In the genomic region with DNA sequence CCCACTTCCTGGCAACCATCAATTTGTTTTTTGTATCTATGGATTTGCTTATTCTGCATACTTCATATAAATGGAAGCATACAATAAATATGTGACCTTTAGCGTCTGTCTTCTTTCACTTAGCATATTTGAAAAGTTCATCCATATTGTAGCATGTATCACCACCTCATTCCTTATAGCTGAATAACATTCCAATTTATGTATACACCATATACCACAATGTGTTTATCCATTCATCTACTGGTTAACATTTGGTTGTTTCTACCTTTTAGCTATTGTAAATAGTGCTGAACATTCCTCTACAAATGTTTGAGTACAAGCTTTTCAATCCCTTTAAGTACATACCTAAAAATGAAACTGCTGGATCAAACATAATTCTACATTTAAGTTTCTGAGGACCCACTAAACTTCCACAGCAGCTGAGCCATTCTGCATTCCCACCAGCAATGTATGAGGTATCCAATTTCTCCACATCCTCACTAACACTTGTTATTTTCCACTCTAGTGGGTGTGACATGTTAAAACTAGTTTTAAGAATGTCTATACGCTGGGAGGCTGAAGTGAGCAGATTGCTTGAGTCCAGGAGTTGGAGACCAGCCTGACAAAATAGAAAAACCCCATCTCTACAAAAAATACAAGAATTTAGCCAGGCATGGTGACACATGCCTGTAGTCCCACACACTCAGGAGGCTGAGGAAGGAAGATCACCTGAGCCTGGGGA, we compare ENCODE assay signal across 11 cellular contexts. TPM values are rescaled to one million over a fixed set of nuclear protein-coding genes. Genes with fewer than 3 reads are reported as not detected.
A peak's percentile ranks its signal among the peaks of the same experiment; 100 is the strongest.
DNase-seq lines count a peak whose midpoint lies in the region; ATAC-seq, FAIRE-seq and TF ChIP-seq lines count a peak whose summit lies in the region.
"Had no signal": no experiment of that assay in that cellular context is flagged by ENCODE, and none has a peak within 500 bp of the region (broad histone marks: within the 10 kb centered on the region; RNA-seq: fewer than 3 reads in every experiment).

No MANE protein-coding gene starts in this region.

- H3K4me3 ChIP-seq in brain microvascular endothelial cell (ENCODE audit: low read depth, low read length) (no peak overlapping the region), gastroesophageal sphincter (no peak overlapping the region)

- no peaks in the 10 kb centered on the region for H3K27me3 ChIP-seq in brain microvascular endothelial cell (replicated peaks)
- H3K27me3 ChIP-seq in gastroesophageal sphincter: no peaks in the 10 kb centered on the region

- in situ Hi-C loops in brain microvascular endothelial cell (cut with HindIII; ENCODE audit: low pct_ligation_motif_present, low sequenced_read_pairs): no loop called here

- no peaks in the 10 kb centered on the region for H3K9me3 Mint-ChIP-seq in nephron progenitor cell
- H3K9me3 Mint-ChIP-seq: CD14-positive monocyte had no signal

- H3K36me3 Mint-ChIP-seq in nephron progenitor cell (ENCODE audit: low read depth): peaks cover 15% of the 10 kb centered on the region

- 68 to 74% methylated on average over 2 of the region's 2 CpGs for WGBS in gastroesophageal sphincter (ENCODE audit: low coverage in 1 of 2), 2 donors

- H3K9me3 ChIP-seq in gastroesophageal sphincter: no peaks in the 10 kb centered on the region

- peaks cover 3% of the 10 kb centered on the region for H3K27me3 Mint-ChIP-seq in nephron progenitor cell (ENCODE audit: low read depth, poor library complexity)

- H3K36me3 ChIP-seq in brain microvascular endothelial cell (replicated peaks) (no peaks in the 10 kb centered on the region), gastroesophageal sphincter (no peaks in the 10 kb centered on the region)

- peaks cover 0 to 49% (median 4%) of the 10 kb centered on the region in 3 donors for H3K4me1 ChIP-seq in gastroesophageal sphincter

- H3K4me1 Mint-ChIP-seq in nephron progenitor cell: peaks cover 21% of the 10 kb centered on the region

- H3K27ac ChIP-seq in brain microvascular endothelial cell (peak overlapping the region; percentile 62), gastroesophageal sphincter (no peak overlapping the region)

- TF ChIP-seq POLR2A in gastroesophageal sphincter (IDR thresholded peaks at IDR 0.05): no peak

- DNase-seq in DMS 273 treated with DMSO at 0.1 percent for 48 hours (lab: John Stamatoyannopoulos, UW) (peak; percentile 78), NCI-H1694 (lab: John Stamatoyannopoulos, UW) (peak; percentile 9), brain microvascular endothelial cell (peak; percentile 44), nephron progenitor cell (no peak), NCI-H2227 (lab: John Stamatoyannopoulos, UW; ENCODE audit: unreplicated experiment) (no peak), frontal cortex (ENCODE audit: low spot score in 2 of 2) (no peak)
- DNase-seq: activated gamma-delta T cell, NCI-H526 treated with DMSO at 0.1 percent for 48 hours had no signal

- FAIRE-seq in frontal cortex (lab: Jason Lieb, UNC): no peak

- H3K4me3 Mint-ChIP-seq in nephron progenitor cell: no peak overlapping the region
- H3K4me3 Mint-ChIP-seq: CD14-positive monocyte had no signal

- ATAC-seq in GM19395 (IDR thresholded peaks at IDR 0.05; ENCODE audit: unreplicated experiment): no peak
- ATAC-seq in gastroesophageal sphincter: no peak

- no peak for TF ChIP-seq CTCF in brain microvascular endothelial cell (IDR thresholded peaks at IDR 0.05; ENCODE audit: low read depth, low read length, missing control alignments)
- TF ChIP-seq CTCF in nephron progenitor cell (IDR thresholded peaks at IDR 0.05): no peak
- no peak for TF ChIP-seq CTCF in gastroesophageal sphincter (IDR thresholded peaks at IDR 0.05)

- TF ChIP-seq EP300 in gastroesophageal sphincter (IDR thresholded peaks at IDR 0.05): no peak

- H3K27ac Mint-ChIP-seq in nephron progenitor cell: peak overlapping the region; percentile 93

RNA-seq across cellular contexts. Expression of a gene that starts 32.9 kb away (rescaled TPM):
- total RNA-seq in frontal cortex: 96.2 TPM
- total RNA-seq in gastroesophageal sphincter: 10 to 100 TPM; 32.2 to 66.3 (median 46.9) TPM

Comparison
In these comparisons a context has a peak if more than half of its experiments do, and no peak if none do; other contexts are left out.
1. DNase-seq: peak in DMS 273 treated with DMSO at 0.1 percent for 48 hours (single experiment), NCI-H1694 (single experiment) and brain microvascular endothelial cell (single experiment); none in nephron progenitor cell (single experiment), NCI-H2227 (single experiment) and frontal cortex (0 of 2).